ENCODE assay signal across 1 cellular context in the genomic region with DNA sequence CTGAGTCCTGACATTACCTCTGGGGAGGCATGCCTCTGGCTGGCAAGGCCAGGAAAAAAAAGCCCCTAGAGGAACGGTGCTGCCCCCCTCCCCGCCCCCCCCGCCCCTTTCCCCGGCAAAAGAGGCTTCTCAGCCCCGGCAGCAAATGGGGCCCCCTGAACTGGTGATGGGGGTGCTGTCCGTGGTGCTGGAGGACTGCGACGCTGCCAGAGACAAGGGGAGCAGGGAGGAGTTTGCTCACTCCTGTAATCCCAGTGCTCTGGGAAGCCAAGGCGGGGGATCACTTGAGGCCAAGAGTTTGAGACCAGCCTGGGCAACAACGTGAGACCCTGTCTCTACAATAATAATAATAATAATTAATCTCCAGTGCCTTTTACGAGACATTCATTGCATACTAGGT.
TF ChIP-seq lines count a peak whose summit lies in the region.

No MANE protein-coding gene starts in this region.

TF ChIP-seq in HepG2, 621 proteins besides CTCF, POLR2A, EP300 and RAD21 (continued from another document and continues in another):
- TF ChIP-seq ZNF710 (CRISPR knock-in tag; IDR thresholded peaks at IDR 0.05; ENCODE audit: borderline replicate concordance) (no peak), ZBTB37 (CRISPR knock-in tag; IDR thresholded peaks at IDR 0.05) (no peak), SATB2 (CRISPR knock-in tag; IDR thresholded peaks at IDR 0.05) (peak; percentile 84; the same call in 1 of the 2 replicates), ZNF235 (CRISPR knock-in tag; IDR thresholded peaks at IDR 0.05; ENCODE audit: borderline replicate concordance) (no peak), NCOA5 (CRISPR knock-in tag; IDR thresholded peaks at IDR 0.05) (no peak), MXI1 (IDR thresholded peaks at IDR 0.05; ENCODE audit: borderline replicate concordance, low read depth, low read length) (no peak), SNAPC2 (CRISPR knock-in tag; IDR thresholded peaks at IDR 0.05) (no peak), ZNF580 (CRISPR knock-in tag; IDR thresholded peaks at IDR 0.05; ENCODE audit: borderline replicate concordance, low read depth) (peak; percentile 61; the same call in 1 of the 2 replicates), KAT2B (IDR thresholded peaks at IDR 0.05; ENCODE audit: borderline replicate concordance, low read depth, low read length) (no peak), ZNF274 (CRISPR knock-in tag; IDR thresholded peaks at IDR 0.05) (no peak), ZFP36 (IDR thresholded peaks at IDR 0.05; ENCODE audit: borderline replicate concordance, low read depth, low read length, partially characterized antibody) (no peak), ZNF792 (CRISPR knock-in tag; IDR thresholded peaks at IDR 0.05) (peak; percentile 61; the same call in 1 of the 2 replicates), ZNF790 (CRISPR knock-in tag; IDR thresholded peaks at IDR 0.05; ENCODE audit: borderline replicate concordance) (peak; percentile 39; the same call in 1 of the 2 replicates), HDAC1 (CRISPR knock-in tag; IDR thresholded peaks at IDR 0.05) (no peak), ZNF484 (CRISPR knock-in tag; IDR thresholded peaks at IDR 0.05; ENCODE audit: borderline replicate concordance, low read depth) (no peak), TBX2 (CRISPR knock-in tag; IDR thresholded peaks at IDR 0.05; ENCODE audit: borderline replicate concordance) (no peak), NCOA2 (CRISPR knock-in tag; IDR thresholded peaks at IDR 0.05) (no peak), ZNF720 (CRISPR knock-in tag; IDR thresholded peaks at IDR 0.05) (no peak), ZNF703 (CRISPR knock-in tag; IDR thresholded peaks at IDR 0.05; ENCODE audit: borderline replicate concordance) (no peak), MTA3 (CRISPR knock-in tag; IDR thresholded peaks at IDR 0.05) (no peak), MTERF4 (CRISPR knock-in tag; IDR thresholded peaks at IDR 0.05) (no peak), PAF1 (CRISPR knock-in tag; IDR thresholded peaks at IDR 0.05) (no peak), ZNF562 (CRISPR knock-in tag; IDR thresholded peaks at IDR 0.05; ENCODE audit: borderline replicate concordance) (no peak), MYPOP (CRISPR knock-in tag; IDR thresholded peaks at IDR 0.05) (no peak), SIX1 (CRISPR knock-in tag; IDR thresholded peaks at IDR 0.05; ENCODE audit: borderline replicate concordance) (no peak), NFIC (IDR thresholded peaks at IDR 0.05; ENCODE audit: low read length) (no peak), ZSCAN20 (CRISPR knock-in tag; IDR thresholded peaks at IDR 0.05; ENCODE audit: borderline replicate concordance) (no peak), HMGXB3 (CRISPR knock-in tag; IDR thresholded peaks at IDR 0.05; ENCODE audit: borderline replicate concordance) (peak; percentile 77; the same call in 1 of the 2 replicates)
- TF ChIP-seq, protein P1, sequence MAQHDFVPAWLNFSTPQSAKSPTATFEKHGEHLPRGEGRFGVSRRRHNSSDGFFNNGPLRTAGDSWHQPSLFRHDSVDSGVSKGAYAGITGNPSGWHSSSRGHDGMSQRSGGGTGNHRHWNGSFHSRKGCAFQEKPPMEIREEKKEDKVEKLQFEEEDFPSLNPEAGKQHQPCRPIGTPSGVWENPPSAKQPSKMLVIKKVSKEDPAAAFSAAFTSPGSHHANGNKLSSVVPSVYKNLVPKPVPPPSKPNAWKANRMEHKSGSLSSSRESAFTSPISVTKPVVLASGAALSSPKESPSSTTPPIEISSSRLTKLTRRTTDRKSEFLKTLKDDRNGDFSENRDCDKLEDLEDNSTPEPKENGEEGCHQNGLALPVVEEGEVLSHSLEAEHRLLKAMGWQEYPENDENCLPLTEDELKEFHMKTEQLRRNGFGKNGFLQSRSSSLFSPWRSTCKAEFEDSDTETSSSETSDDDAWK (CRISPR knock-in tag; IDR thresholded peaks at IDR 0.05): no peak
- TF ChIP-seq, protein P2, sequence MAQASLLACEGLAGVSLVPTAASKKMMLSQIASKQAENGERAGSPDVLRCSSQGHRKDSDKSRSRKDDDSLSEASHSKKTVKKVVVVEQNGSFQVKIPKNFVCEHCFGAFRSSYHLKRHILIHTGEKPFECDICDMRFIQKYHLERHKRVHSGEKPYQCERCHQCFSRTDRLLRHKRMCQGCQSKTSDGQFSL (CRISPR knock-in tag; IDR thresholded peaks at IDR 0.05): no peak
- TF ChIP-seq, protein P3, sequence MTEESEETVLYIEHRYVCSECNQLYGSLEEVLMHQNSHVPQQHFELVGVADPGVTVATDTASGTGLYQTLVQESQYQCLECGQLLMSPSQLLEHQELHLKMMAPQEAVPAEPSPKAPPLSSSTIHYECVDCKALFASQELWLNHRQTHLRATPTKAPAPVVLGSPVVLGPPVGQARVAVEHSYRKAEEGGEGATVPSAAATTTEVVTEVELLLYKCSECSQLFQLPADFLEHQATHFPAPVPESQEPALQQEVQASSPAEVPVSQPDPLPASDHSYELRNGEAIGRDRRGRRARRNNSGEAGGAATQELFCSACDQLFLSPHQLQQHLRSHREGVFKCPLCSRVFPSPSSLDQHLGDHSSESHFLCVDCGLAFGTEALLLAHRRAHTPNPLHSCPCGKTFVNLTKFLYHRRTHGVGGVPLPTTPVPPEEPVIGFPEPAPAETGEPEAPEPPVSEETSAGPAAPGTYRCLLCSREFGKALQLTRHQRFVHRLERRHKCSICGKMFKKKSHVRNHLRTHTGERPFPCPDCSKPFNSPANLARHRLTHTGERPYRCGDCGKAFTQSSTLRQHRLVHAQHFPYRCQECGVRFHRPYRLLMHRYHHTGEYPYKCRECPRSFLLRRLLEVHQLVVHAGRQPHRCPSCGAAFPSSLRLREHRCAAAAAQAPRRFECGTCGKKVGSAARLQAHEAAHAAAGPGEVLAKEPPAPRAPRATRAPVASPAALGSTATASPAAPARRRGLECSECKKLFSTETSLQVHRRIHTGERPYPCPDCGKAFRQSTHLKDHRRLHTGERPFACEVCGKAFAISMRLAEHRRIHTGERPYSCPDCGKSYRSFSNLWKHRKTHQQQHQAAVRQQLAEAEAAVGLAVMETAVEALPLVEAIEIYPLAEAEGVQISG (CRISPR knock-in tag; IDR thresholded peaks at IDR 0.05): peak; percentile 81
- TF ChIP-seq, protein P4, sequence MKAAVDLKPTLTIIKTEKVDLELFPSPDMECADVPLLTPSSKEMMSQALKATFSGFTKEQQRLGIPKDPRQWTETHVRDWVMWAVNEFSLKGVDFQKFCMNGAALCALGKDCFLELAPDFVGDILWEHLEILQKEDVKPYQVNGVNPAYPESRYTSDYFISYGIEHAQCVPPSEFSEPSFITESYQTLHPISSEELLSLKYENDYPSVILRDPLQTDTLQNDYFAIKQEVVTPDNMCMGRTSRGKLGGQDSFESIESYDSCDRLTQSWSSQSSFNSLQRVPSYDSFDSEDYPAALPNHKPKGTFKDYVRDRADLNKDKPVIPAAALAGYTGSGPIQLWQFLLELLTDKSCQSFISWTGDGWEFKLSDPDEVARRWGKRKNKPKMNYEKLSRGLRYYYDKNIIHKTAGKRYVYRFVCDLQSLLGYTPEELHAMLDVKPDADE (CRISPR knock-in tag; IDR thresholded peaks at IDR 0.05): no peak
- TF ChIP-seq, protein P5, sequence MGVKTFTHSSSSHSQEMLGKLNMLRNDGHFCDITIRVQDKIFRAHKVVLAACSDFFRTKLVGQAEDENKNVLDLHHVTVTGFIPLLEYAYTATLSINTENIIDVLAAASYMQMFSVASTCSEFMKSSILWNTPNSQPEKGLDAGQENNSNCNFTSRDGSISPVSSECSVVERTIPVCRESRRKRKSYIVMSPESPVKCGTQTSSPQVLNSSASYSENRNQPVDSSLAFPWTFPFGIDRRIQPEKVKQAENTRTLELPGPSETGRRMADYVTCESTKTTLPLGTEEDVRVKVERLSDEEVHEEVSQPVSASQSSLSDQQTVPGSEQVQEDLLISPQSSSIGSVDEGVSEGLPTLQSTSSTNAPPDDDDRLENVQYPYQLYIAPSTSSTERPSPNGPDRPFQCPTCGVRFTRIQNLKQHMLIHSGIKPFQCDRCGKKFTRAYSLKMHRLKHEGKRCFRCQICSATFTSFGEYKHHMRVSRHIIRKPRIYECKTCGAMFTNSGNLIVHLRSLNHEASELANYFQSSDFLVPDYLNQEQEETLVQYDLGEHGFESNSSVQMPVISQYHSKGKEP (CRISPR knock-in tag; IDR thresholded peaks at IDR 0.05): peak; percentile 96; the same call in 1 of the 2 replicates
